ENCODE assay signal across 11 cellular contexts in genomic region chr16:2507052-2507678, GRCh38. TPM values are rescaled to one million over a fixed set of nuclear protein-coding genes. Genes with fewer than 3 reads are reported as not detected.
A peak's percentile ranks its signal among the peaks of the same experiment; 100 is the strongest.
DNase-seq lines count a peak whose midpoint lies in the region; ATAC-seq and TF ChIP-seq lines count a peak whose summit lies in the region.
"Had no signal": no experiment of that assay in that cellular context is flagged by ENCODE, and none has a peak within 500 bp of the region (broad histone marks: within the 10 kb centered on the region; RNA-seq: fewer than 3 reads in every experiment).

No MANE protein-coding gene starts in this region.

- H3K27ac Mint-ChIP-seq in GM23338 (peak overlapping the region; percentile 62; the same call in 1 of the 2 replicates), progenitor cell of endocrine pancreas (no peak overlapping the region)
- H3K27ac Mint-ChIP-seq in activated T-cell treated with anti-CD3 and anti-CD28 coated beads, Interleukin-2, amount 50 U/mL, for 24 hours = no peak overlapping the region

- H3K27me3 Mint-ChIP-seq in GM23338 (ENCODE audit: insufficient read depth, low read depth, poor library complexity) (peaks cover 19% of the 10 kb centered on the region), progenitor cell of endocrine pancreas (no peaks in the 10 kb centered on the region)
- H3K27me3 Mint-ChIP-seq in activated T-cell treated with anti-CD3 and anti-CD28 coated beads, Interleukin-2, amount 50 U/mL, for 24 hours = no peaks in the 10 kb centered on the region

- H3K4me3 ChIP-seq in GM12865 (ENCODE audit: low read depth, low read length) = no peak overlapping the region
- H3K4me3 ChIP-seq in GM23338 = no peak overlapping the region
- no peak overlapping the region for H3K4me3 ChIP-seq in SJCRH30
- no peak overlapping the region for H3K4me3 ChIP-seq in mucosa of descending colon
- H3K4me3 ChIP-seq: SK-N-MC had no signal

- H4K20me1 ChIP-seq in GM23338 (replicated peaks; ENCODE audit: insufficient read depth) = no peaks in the 10 kb centered on the region

- TF ChIP-seq CTCF in GM12865 (IDR thresholded peaks at IDR 0.05; ENCODE audit: insufficient read depth, low read depth, low read length, missing control alignments) (peak; percentile 14), GM23338 (conservative IDR thresholded peaks at IDR 0.05; ENCODE audit: low read depth in 2 of 2) (no peak), mucosa of descending colon (IDR thresholded peaks at IDR 0.05) (no peak), progenitor cell of endocrine pancreas (IDR thresholded peaks at IDR 0.05; ENCODE audit: unreplicated experiment) (no peak)

- peaks cover 10% of the 10 kb centered on the region; the same call in 1 of the 2 replicates for H3K4me1 ChIP-seq in GM23338 (ENCODE audit: insufficient read depth)
- peaks cover 19% of the 10 kb centered on the region for H3K4me1 ChIP-seq in SJCRH30
- no peaks in the 10 kb centered on the region for H3K4me1 ChIP-seq in mucosa of descending colon (ENCODE audit: low read depth)

- intact Hi-C loops in mucosa of descending colon (cut with DNase I, micrococcal nuclease) = no loop called here

- H3K9me2 ChIP-seq in GM23338 (ENCODE audit: insufficient read depth) = no peaks in the 10 kb centered on the region

- H3K9me3 ChIP-seq in SJCRH30 (replicated peaks) = no peaks in the 10 kb centered on the region
- no peaks in the 10 kb centered on the region for H3K9me3 ChIP-seq in mucosa of descending colon

- H3K36me3 ChIP-seq in GM23338 (ENCODE audit: insufficient read depth) (no peaks in the 10 kb centered on the region), SJCRH30 (no peaks in the 10 kb centered on the region), mucosa of descending colon (ENCODE audit: low read depth) (no peaks in the 10 kb centered on the region)

- no peaks in the 10 kb centered on the region for H3K79me2 ChIP-seq in GM23338 (replicated peaks; ENCODE audit: insufficient read depth)

- H3K9me3 Mint-ChIP-seq in GM23338 (no peaks in the 10 kb centered on the region; the same call in 2 of the 3 replicates), progenitor cell of endocrine pancreas (ENCODE audit: low read depth) (no peaks in the 10 kb centered on the region)
- H3K9me3 Mint-ChIP-seq in activated T-cell treated with anti-CD3 and anti-CD28 coated beads, Interleukin-2, amount 50 U/mL, for 24 hours = no peaks in the 10 kb centered on the region

- H3K27me3 ChIP-seq in GM23338 (ENCODE audit: insufficient read depth) = no peaks in the 10 kb centered on the region
- H3K27me3 ChIP-seq in SJCRH30 = no peaks in the 10 kb centered on the region

- ATAC-seq in GM23338 (peak; percentile 57), mucosa of descending colon (peak; percentile 51)

- DNase-seq in GM12865 (ENCODE audit: low read depth) (peak; percentile 79), GM23338 (ENCODE audit: low spot score) (peak; percentile 48), SJCRH30 (peak; percentile 43 to 54), mucosa of descending colon (peak in 1 of 3 donors; percentile 69), NCI-H226 (no peak), NCI-H2107 (lab: John Stamatoyannopoulos, UW) (no peak), progenitor cell of endocrine pancreas (ENCODE audit: low spot score, unreplicated experiment) (no peak)
- DNase-seq in activated T-cell treated with anti-CD3 and anti-CD28 coated beads, Interleukin-2, amount 50 U/mL, for 24 hours = no peak
- DNase-seq: DND-41, islet precursor cell had no signal

- H3K4me3 Mint-ChIP-seq in GM23338 (no peak overlapping the region), progenitor cell of endocrine pancreas (ENCODE audit: low read depth) (no peak overlapping the region)
- H3K4me3 Mint-ChIP-seq in activated T-cell treated with anti-CD3 and anti-CD28 coated beads, Interleukin-2, amount 50 U/mL, for 24 hours = no peak overlapping the region

- no peak overlapping the region for H3K4me2 ChIP-seq in GM23338

- H3K36me3 Mint-ChIP-seq in GM23338 (ENCODE audit: low read depth) (no peaks in the 10 kb centered on the region), progenitor cell of endocrine pancreas (ENCODE audit: insufficient read depth) (peaks cover 3% of the 10 kb centered on the region)
- H3K36me3 Mint-ChIP-seq in activated T-cell treated with anti-CD3 and anti-CD28 coated beads, Interleukin-2, amount 50 U/mL, for 24 hours (ENCODE audit: low read depth) = no peaks in the 10 kb centered on the region

- H3K4me1 Mint-ChIP-seq in GM23338 (peaks cover 15% of the 10 kb centered on the region), progenitor cell of endocrine pancreas (ENCODE audit: low read depth) (peaks cover 2% of the 10 kb centered on the region)
- peaks cover 7% of the 10 kb centered on the region for H3K4me1 Mint-ChIP-seq in activated T-cell treated with anti-CD3 and anti-CD28 coated beads, Interleukin-2, amount 50 U/mL, for 24 hours (ENCODE audit: low read depth)

- peaks cover 5% of the 10 kb centered on the region; the same call in 1 of the 2 replicates for H3F3A ChIP-seq in GM23338 (replicated peaks; ENCODE audit: low read depth)

- H3K27ac ChIP-seq in GM23338 (ENCODE audit: low read depth) (no peak overlapping the region), SJCRH30 (peak overlapping the region; percentile 17; the same call in 1 of the 2 replicates)
- H3K27ac ChIP-seq: SK-N-MC had no signal

- no peak overlapping the region for H2AFZ ChIP-seq in GM23338

TF ChIP-seq in GM23338, 12 proteins besides CTCF, POLR2A, EP300 and RAD21:
- TF ChIP-seq NANOG (IDR thresholded peaks at IDR 0.05; ENCODE audit: borderline replicate concordance) = no peak
- no peak for TF ChIP-seq CREB1 (CRISPR knock-in tag; IDR thresholded peaks at IDR 0.05; ENCODE audit: low read depth)
- no peak for TF ChIP-seq JUNB (IDR thresholded peaks at IDR 0.05; ENCODE audit: unreplicated experiment)
- no peak for TF ChIP-seq STAT1 (IDR thresholded peaks at IDR 0.05; ENCODE audit: unreplicated experiment)
- TF ChIP-seq POLR2AphosphoS5 (IDR thresholded peaks at IDR 0.05; ENCODE audit: low read depth) = no peak
TF ChIP-seq in GM23338: peak in this region for 0.

RNA-seq across cellular contexts. Expression of gene ATP6V0C, which starts 6.6 kb away (rescaled TPM):
- total RNA-seq in GM23338 (2014; rRNA removed; shearing (Covaris generic)) = 98.2 and 109 TPM in 2 replicates
- polyA plus RNA-seq in GM23338 (2016; fragmentation: Nextera tagmentation; extraction: Ambion mirVana) = 154 and 162 TPM in 2 replicates
- 28.7 and 28.8 TPM in 2 replicates for total RNA-seq in SJCRH30 (2014; rRNA removed; shearing (Covaris generic))
- total RNA-seq in mucosa of descending colon (100 to 1,000 TPM; 171 to 261 (median 201) TPM), progenitor cell of endocrine pancreas (158 and 169 TPM in 2 replicates)

RNA-seq across cellular contexts. Expression of gene AMDHD2, which starts 13.0 kb away (rescaled TPM):
- total RNA-seq in GM23338 (2014; rRNA removed; shearing (Covaris generic)) = 62.1 and 68.1 TPM in 2 replicates
- polyA plus RNA-seq in GM23338 (2016; fragmentation: Nextera tagmentation; extraction: Ambion mirVana) = 12.2 and 20.2 TPM in 2 replicates
- 14.8 and 16.1 TPM in 2 replicates for total RNA-seq in SJCRH30 (2014; rRNA removed; shearing (Covaris generic))
- total RNA-seq in mucosa of descending colon (10 to 100 TPM; 33.6 to 51.2 (median 38.4) TPM), progenitor cell of endocrine pancreas (38.7 and 40.8 TPM in 2 replicates)

RNA-seq across cellular contexts. Expression of gene CEMP1, which starts 24.0 kb away (rescaled TPM):
- 0.31 TPM in 1 of 2 replicates, not detected in the other for total RNA-seq in GM23338 (2014; rRNA removed; shearing (Covaris generic))
- polyA plus RNA-seq in GM23338 (2016; fragmentation: Nextera tagmentation; extraction: Ambion mirVana) = 7.5 and 10.1 TPM in 2 replicates
- total RNA-seq in SJCRH30 (2014; rRNA removed; shearing (Covaris generic)) = not detected in 2 replicates
- total RNA-seq in mucosa of descending colon = 1 to 10 TPM in 1 of 3 donors, under 1 TPM in 1, not detected in 1; 0.89 to 1.2 TPM
- 0.58 and 0.62 TPM in 2 replicates for total RNA-seq in progenitor cell of endocrine pancreas

RNA-seq across cellular contexts. Expression of gene PDPK1, which starts 30.7 kb away (rescaled TPM):
- 24.9 and 25.8 TPM in 2 replicates for total RNA-seq in GM23338 (2014; rRNA removed; shearing (Covaris generic))
- 13.1 and 19.3 TPM in 2 replicates for polyA plus RNA-seq in GM23338 (2016; fragmentation: Nextera tagmentation; extraction: Ambion mirVana)
- 27.9 and 28.0 TPM in 2 replicates for total RNA-seq in SJCRH30 (2014; rRNA removed; shearing (Covaris generic))
- total RNA-seq in mucosa of descending colon (10 to 100 TPM; 73.3 to 79.6 (median 79.3) TPM), progenitor cell of endocrine pancreas (45.0 and 45.1 TPM in 2 replicates)

RNA-seq across cellular contexts. Expression of gene TBC1D24, which starts 32.2 kb away (rescaled TPM):
- 19.3 and 21.0 TPM in 2 replicates for total RNA-seq in GM23338 (2014; rRNA removed; shearing (Covaris generic))
- 5.4 and 6.1 TPM in 2 replicates for polyA plus RNA-seq in GM23338 (2016; fragmentation: Nextera tagmentation; extraction: Ambion mirVana)
- total RNA-seq in SJCRH30 (2014; rRNA removed; shearing (Covaris generic)) = 19.8 and 21.8 TPM in 2 replicates
- 10 to 100 TPM in 1 of 3 donors, 1 to 10 TPM in 2; 6.9 to 14.3 (median 8.5) TPM for total RNA-seq in mucosa of descending colon
- total RNA-seq in progenitor cell of endocrine pancreas = 23.3 and 23.8 TPM in 2 replicates

Comparison
In these comparisons a context has a peak if more than half of its experiments do, and no peak if none do; other contexts are left out.
1. DNase-seq: peak in GM12865 (single experiment), GM23338 (single experiment) and SJCRH30 (2 of 2); none in activated T-cell treated with anti-CD3 and anti-CD28 coated beads, Interleukin-2, amount 50 U/mL, for 24 hours (single experiment), NCI-H226 (single experiment), NCI-H2107 (single experiment) and progenitor cell of endocrine pancreas (single experiment).